ENCODE assay signal across 13 cellular contexts in the genomic region with DNA sequence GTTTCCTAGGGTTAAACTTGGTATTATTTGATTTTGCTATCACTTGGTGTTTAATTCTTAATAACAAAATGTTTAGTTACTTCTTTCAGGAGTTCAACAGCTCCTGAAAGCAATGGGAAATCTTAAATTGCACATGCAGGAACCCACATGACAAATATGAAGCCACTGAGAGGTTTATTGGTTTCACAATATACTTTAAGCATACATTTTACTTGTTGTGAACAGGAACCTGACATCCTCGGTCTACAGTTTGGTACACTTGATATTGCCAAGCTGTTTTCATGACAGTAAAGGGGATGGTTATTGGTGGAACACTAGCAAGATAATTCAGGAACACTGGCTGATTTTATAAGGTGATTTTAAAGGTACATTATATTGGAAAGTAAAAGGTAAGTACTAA. TPM values are rescaled to one million over a fixed set of nuclear protein-coding genes. Genes with fewer than 3 reads are reported as not detected.
A peak's percentile ranks its signal among the peaks of the same experiment; 100 is the strongest.
DNase-seq lines count a peak whose midpoint lies in the region; ATAC-seq, FAIRE-seq and TF ChIP-seq lines count a peak whose summit lies in the region.
"Had no signal": no experiment of that assay in that cellular context is flagged by ENCODE, and none has a peak within 500 bp of the region (broad histone marks: within the 10 kb centered on the region; RNA-seq: fewer than 3 reads in every experiment).

No MANE protein-coding gene starts in this region.

- DNase-seq in activated T-cell treated with anti-CD3 and anti-CD28 coated beads, Interleukin-2, amount 50 U/mL, for 24 hours: no peak
- DNase-seq in activated T-cell treated with anti-CD3 and anti-CD28 coated beads, Interleukin-2, amount 50 U/mL, for 48 hours: no peak
- DNase-seq in effector memory CD4-positive, alpha-beta T cell: no peak
- no peak for DNase-seq in stimulated activated naive B cell treated with anti-CD40 and anti-IgM and Interleukin-4, amounts not matched to agents 10 μg/mL and 1 μg/mL and 100 μg/mL, for 72 hours
- no peak for DNase-seq in T1000 (lab: John Stamatoyannopoulos, UW)
- DNase-seq in kidney: no peak
- DNase-seq in CD14-positive monocyte (ENCODE audit: low spot score): no peak
- DNase-seq: amniotic stem cell, NCI-H1436 treated with DMSO at 0.1 percent for 48 hours, nucleus accumbens had no signal

- peak overlapping the region; percentile 27 for H3K4me2 ChIP-seq in OCI-LY1 (ENCODE audit: low read length)

- ATAC-seq in stimulated activated naive B cell treated with anti-CD40 and anti-IgM and Interleukin-4, amounts not matched to agents 10 μg/mL and 1 μg/mL and 100 μg/mL, for 72 hours (replicated peaks): no peak

- H3K36me3 Mint-ChIP-seq in activated T-cell treated with anti-CD3 and anti-CD28 coated beads, Interleukin-2, amount 50 U/mL, for 24 hours (ENCODE audit: low read depth): peaks cover 99% of the 10 kb centered on the region
- peaks cover 67 to 84% of the 10 kb centered on the region in 2 donors for H3K36me3 Mint-ChIP-seq in stimulated activated naive B cell treated with anti-CD40 and anti-IgM and Interleukin-4, amounts not matched to agents 10 μg/mL and 1 μg/mL and 100 μg/mL, for 72 hours
- peaks cover 6 to 8% of the 10 kb centered on the region in 2 donors for H3K36me3 Mint-ChIP-seq in CD14-positive monocyte

- intact Hi-C loops in kidney (cut with DNase I): no loop called here
- intact Hi-C loops in CD14-positive monocyte (cut with micrococcal nuclease): loop anchor here in 1 of 2 donors (10.0 kb wide), 1 partner anchor 238 kb away; no protein-coding TSS in a partner anchor

- H3K27me3 ChIP-seq in OCI-LY1 (ENCODE audit: insufficient read depth, low read length): no peaks in the 10 kb centered on the region
- H3K27me3 ChIP-seq in effector memory CD4-positive, alpha-beta T cell (replicated peaks; ENCODE audit: control insufficient read depth, insufficient read depth, low read length, poor library complexity, severe bottlenecking): no peaks in the 10 kb centered on the region
- H3K27me3 ChIP-seq: suprapubic skin had no signal

- FAIRE-seq in kidney (lab: Jason Lieb, UNC): no peak
- FAIRE-seq: colon had no signal

- H3K36me3 ChIP-seq in OCI-LY1 (ENCODE audit: insufficient read depth, low read length) (peaks cover 82% of the 10 kb centered on the region), kidney (ENCODE audit: control insufficient read depth in 1 of 2, insufficient read depth in 2 of 2, low read length in 2 of 2) (no peaks in the 10 kb centered on the region)
- peaks cover 12% of the 10 kb centered on the region for H3K36me3 ChIP-seq in effector memory CD4-positive, alpha-beta T cell (ENCODE audit: control insufficient read depth, insufficient read depth, low read length)
- H3K36me3 ChIP-seq: suprapubic skin had no signal

- H3K4me3 ChIP-seq in OCI-LY1 (ENCODE audit: low read depth, low read length, poor library complexity, severe bottlenecking) (no peak overlapping the region), kidney (ENCODE audit: low read length in 2 of 2) (no peak overlapping the region)
- H3K4me3 ChIP-seq in effector memory CD4-positive, alpha-beta T cell (ENCODE audit: insufficient read depth, low read depth, low read length, poor library complexity, severe bottlenecking): peak overlapping the region; percentile 5
- H3K4me3 ChIP-seq: suprapubic skin had no signal

- peak overlapping the region; percentile 92 for H3K27ac Mint-ChIP-seq in activated T-cell treated with anti-CD3 and anti-CD28 coated beads, Interleukin-2, amount 50 U/mL, for 24 hours
- peak overlapping the region; percentile 63 for H3K27ac Mint-ChIP-seq in stimulated activated naive B cell treated with anti-CD40 and anti-IgM and Interleukin-4, amounts not matched to agents 10 μg/mL and 1 μg/mL and 100 μg/mL, for 72 hours
- H3K27ac Mint-ChIP-seq in CD14-positive monocyte: no peak overlapping the region

- H3K9ac ChIP-seq in OCI-LY1 (ENCODE audit: low read length): peak overlapping the region; percentile 34; the same call in 1 of the 2 replicates
- no peak overlapping the region for H3K9ac ChIP-seq in kidney (ENCODE audit: low read length in 2 of 2)

- no peaks in the 10 kb centered on the region for H3K9me3 Mint-ChIP-seq in activated T-cell treated with anti-CD3 and anti-CD28 coated beads, Interleukin-2, amount 50 U/mL, for 24 hours
- H3K9me3 Mint-ChIP-seq in stimulated activated naive B cell treated with anti-CD40 and anti-IgM and Interleukin-4, amounts not matched to agents 10 μg/mL and 1 μg/mL and 100 μg/mL, for 72 hours: peaks cover 4% of the 10 kb centered on the region in 2 donors
- peaks cover 0 to 4% (median 0%) of the 10 kb centered on the region in 7 donors for H3K9me3 Mint-ChIP-seq in CD14-positive monocyte

- H3K79me2 ChIP-seq in OCI-LY1 (ENCODE audit: insufficient read depth, low read length): peaks cover 3% of the 10 kb centered on the region; the same call in 1 of the 2 replicates

- peak overlapping the region; percentile 99 for H3K27ac ChIP-seq in OCI-LY1 (ENCODE audit: low read depth, low read length, poor library complexity, severe bottlenecking)
- peak overlapping the region; percentile 92 for H3K27ac ChIP-seq in effector memory CD4-positive, alpha-beta T cell (ENCODE audit: insufficient read depth, low read length, poor library complexity, severe bottlenecking)
- no peak overlapping the region for H3K27ac ChIP-seq in kidney (ENCODE audit: low read depth in 2 of 2, low read length in 2 of 2)
- H3K27ac ChIP-seq: suprapubic skin had no signal

- TF ChIP-seq CTCF in OCI-LY1 (IDR thresholded peaks at IDR 0.05; ENCODE audit: low read length) (no peak), kidney (IDR thresholded peaks at IDR 0.05; ENCODE audit: borderline replicate concordance, extremely low read depth, insufficient read depth) (no peak), CD14-positive monocyte (IDR thresholded peaks at IDR 0.05) (no peak)

- peaks cover 84% of the 10 kb centered on the region for H3K4me1 ChIP-seq in OCI-LY1 (ENCODE audit: insufficient read depth, low read length, severe bottlenecking)
- H3K4me1 ChIP-seq in effector memory CD4-positive, alpha-beta T cell (ENCODE audit: control insufficient read depth, insufficient read depth, low read length, poor library complexity, severe bottlenecking): peaks cover 57% of the 10 kb centered on the region
- peaks cover 0 to 5% of the 10 kb centered on the region in 2 donors for H3K4me1 ChIP-seq in kidney (ENCODE audit: control insufficient read depth in 1 of 2, insufficient read depth in 1 of 2, low read depth in 1 of 2, low read length in 2 of 2)

- H4K20me1 ChIP-seq in OCI-LY1 (ENCODE audit: insufficient read depth, low read length): no peaks in the 10 kb centered on the region

- H3K9me3 ChIP-seq in OCI-LY1 (ENCODE audit: low read length): no peaks in the 10 kb centered on the region
- no peaks in the 10 kb centered on the region for H3K9me3 ChIP-seq in effector memory CD4-positive, alpha-beta T cell (ENCODE audit: control insufficient read depth, low read length)
- no peaks in the 10 kb centered on the region for H3K9me3 ChIP-seq in kidney (ENCODE audit: control insufficient read depth in 1 of 2, low read length in 2 of 2)
- H3K9me3 ChIP-seq: suprapubic skin had no signal

- peak overlapping the region; percentile 26 for H3K4me3 Mint-ChIP-seq in activated T-cell treated with anti-CD3 and anti-CD28 coated beads, Interleukin-2, amount 50 U/mL, for 24 hours
- H3K4me3 Mint-ChIP-seq in stimulated activated naive B cell treated with anti-CD40 and anti-IgM and Interleukin-4, amounts not matched to agents 10 μg/mL and 1 μg/mL and 100 μg/mL, for 72 hours: no peak overlapping the region
- H3K4me3 Mint-ChIP-seq in CD14-positive monocyte: no peak overlapping the region

- peaks cover 8% of the 10 kb centered on the region; the same call in 1 of the 2 replicates for H3F3A ChIP-seq in OCI-LY1 (ENCODE audit: insufficient read depth, low read length)

- no peak overlapping the region for H2AFZ ChIP-seq in OCI-LY1 (ENCODE audit: low read length)

- no peaks in the 10 kb centered on the region for H3K27me3 Mint-ChIP-seq in activated T-cell treated with anti-CD3 and anti-CD28 coated beads, Interleukin-2, amount 50 U/mL, for 24 hours
- H3K27me3 Mint-ChIP-seq in stimulated activated naive B cell treated with anti-CD40 and anti-IgM and Interleukin-4, amounts not matched to agents 10 μg/mL and 1 μg/mL and 100 μg/mL, for 72 hours: no peaks in the 10 kb centered on the region
- H3K27me3 Mint-ChIP-seq in CD14-positive monocyte (ENCODE audit: low read depth in 3 of 3): peaks cover 4 to 9% (median 5%) of the 10 kb centered on the region in 3 donors

- H3K9me2 ChIP-seq in OCI-LY1 (ENCODE audit: low read depth, low read length): no peaks in the 10 kb centered on the region

- peaks cover 91% of the 10 kb centered on the region for H3K4me1 Mint-ChIP-seq in activated T-cell treated with anti-CD3 and anti-CD28 coated beads, Interleukin-2, amount 50 U/mL, for 24 hours (ENCODE audit: low read depth)
- H3K4me1 Mint-ChIP-seq in stimulated activated naive B cell treated with anti-CD40 and anti-IgM and Interleukin-4, amounts not matched to agents 10 μg/mL and 1 μg/mL and 100 μg/mL, for 72 hours: peaks cover 50 to 96% of the 10 kb centered on the region in 2 donors
- H3K4me1 Mint-ChIP-seq in CD14-positive monocyte: peaks cover 73% of the 10 kb centered on the region

RNA-seq across cellular contexts. Expression of gene SLC38A1, which starts 46.2 kb away (rescaled TPM):
- total RNA-seq in kidney: 124 TPM
- polyA plus RNA-seq in kidney (ENCODE audit: insufficient read depth, low read depth, low replicate concordance): 13.3 TPM
- polyA plus RNA-seq in CD14-positive monocyte: 1 to 10 TPM; 1.6 to 1.9 TPM

Comparison
In these comparisons a context has a peak if more than half of its experiments do, and no peak if none do; other contexts are left out.
1. H3K27ac Mint-ChIP-seq: peak in activated T-cell treated with anti-CD3 and anti-CD28 coated beads, Interleukin-2, amount 50 U/mL, for 24 hours (single experiment) and stimulated activated naive B cell treated with anti-CD40 and anti-IgM and Interleukin-4, amounts not matched to agents 10 μg/mL and 1 μg/mL and 100 μg/mL, for 72 hours (single experiment); none in CD14-positive monocyte (0 of 7).
2. H3K27ac ChIP-seq: peak in OCI-LY1 (single experiment) and effector memory CD4-positive, alpha-beta T cell (single experiment); none in kidney (0 of 2).